ENCODE assay signal across 8 cellular contexts in genomic region chr2:237696471-237696870, GRCh38.
DNase-seq lines count a peak whose midpoint lies in the region; ATAC-seq and TF ChIP-seq lines count a peak whose summit lies in the region.

No MANE protein-coding gene starts in this region.

- no peak overlapping the region for H2AFZ ChIP-seq in Karpas-422 (ENCODE audit: low read length)

- no peaks in the 10 kb centered on the region for H3K9me3 ChIP-seq in CD4-positive, alpha-beta memory T cell (ENCODE audit: control insufficient read depth in 1 of 2, low read length in 2 of 2)
- H3K9me3 ChIP-seq in mucosa of rectum (ENCODE audit: control insufficient read depth in 2 of 2, low read length in 2 of 2) (no peaks in the 10 kb centered on the region), Karpas-422 (ENCODE audit: low read length) (no peaks in the 10 kb centered on the region)

- peaks cover 61 to 86% (median 74%) of the 10 kb centered on the region in 4 donors for H3K4me1 Mint-ChIP-seq in CD4-positive, alpha-beta memory T cell
- H3K4me1 Mint-ChIP-seq in activated CD4-positive, alpha-beta memory T cell treated with anti-CD3 and anti-CD28 coated beads for 36 hours (ENCODE audit: low read depth): peaks cover 68% of the 10 kb centered on the region
- peaks cover 63% of the 10 kb centered on the region for H3K4me1 Mint-ChIP-seq in endothelial cell (ENCODE audit: unreplicated experiment)

- no peak for TF ChIP-seq CTCF in endothelial cell (IDR thresholded peaks at IDR 0.05; ENCODE audit: unreplicated experiment)

- no peaks in the 10 kb centered on the region for H3K27me3 ChIP-seq in CD4-positive, alpha-beta memory T cell (ENCODE audit: insufficient read depth, low read length)
- H3K27me3 ChIP-seq in mucosa of rectum (ENCODE audit: control insufficient read depth in 2 of 2, insufficient read depth in 2 of 2, low read length in 2 of 2) (no peaks in the 10 kb centered on the region), Karpas-422 (ENCODE audit: low read length) (no peaks in the 10 kb centered on the region; the same call in 1 of the 2 replicates)

- DNase-seq in CD4-positive, alpha-beta memory T cell: peak; percentile 23 to 66 (median 29)
- DNase-seq in activated CD4-positive, alpha-beta memory T cell treated with anti-CD3 and anti-CD28 coated beads for 36 hours: peak; percentile 79
- no peak for DNase-seq in Karpas-422
- DNase-seq in effector CD8-positive, alpha-beta T cell (lab: John Stamatoyannopoulos, UW): no peak
- no peak for DNase-seq in endothelial cell (ENCODE audit: low spot score)

- H3K4me2 ChIP-seq in Karpas-422 (ENCODE audit: low read depth, low read length, poor library complexity, severe bottlenecking): no peak overlapping the region

- H3K27me3 Mint-ChIP-seq in CD4-positive, alpha-beta memory T cell: no peaks in the 10 kb centered on the region
- no peaks in the 10 kb centered on the region for H3K27me3 Mint-ChIP-seq in activated CD4-positive, alpha-beta memory T cell treated with anti-CD3 and anti-CD28 coated beads for 36 hours
- peaks cover 9% of the 10 kb centered on the region for H3K27me3 Mint-ChIP-seq in endothelial cell (ENCODE audit: unreplicated experiment)

- 0 out of 2 replicates have a peak, but pooled peaks cover 12% of the 10 kb centered on the region for H3K79me2 ChIP-seq in Karpas-422 (ENCODE audit: low read length)

- peak overlapping the region; percentile 96 for H3K27ac ChIP-seq in CD4-positive, alpha-beta memory T cell (ENCODE audit: low read depth, low read length)
- H3K27ac ChIP-seq in mucosa of rectum (ENCODE audit: low read depth in 2 of 2, low read length in 2 of 2): peak overlapping the region; percentile 26 to 95
- no peak overlapping the region for H3K27ac ChIP-seq in Karpas-422 (ENCODE audit: low read length)

- peaks cover 82% of the 10 kb centered on the region for H4K20me1 ChIP-seq in Karpas-422 (ENCODE audit: insufficient read depth, low read depth, low read length)

- CTCF ChIA-PET in CD4-positive, alpha-beta memory T cell (lab: Charles Lee; ENCODE audit: partially characterized antibody): interaction anchor here (1.0 to 15.7 kb wide), 7 partner anchors 9 to 48 kb away, joined by 3 to 376 read pairs (median 15); no protein-coding TSS in a partner anchor
- CTCF ChIA-PET in activated CD4-positive, alpha-beta memory T cell treated with anti-CD3 and anti-CD28 coated beads for 36 hours (lab: Charles Lee): interaction anchor here (0.6 to 3.0 kb wide), 6 partner anchors 11 to 50 kb away, joined by 3 to 37 read pairs (median 10); no protein-coding TSS in a partner anchor

- H3K4me3 Mint-ChIP-seq in CD4-positive, alpha-beta memory T cell: peak overlapping the region; percentile 72 to 96 (median 92)
- peak overlapping the region; percentile 98 for H3K4me3 Mint-ChIP-seq in activated CD4-positive, alpha-beta memory T cell treated with anti-CD3 and anti-CD28 coated beads for 36 hours
- H3K4me3 Mint-ChIP-seq in endothelial cell (ENCODE audit: unreplicated experiment): no peak overlapping the region

- H3K27ac Mint-ChIP-seq in CD4-positive, alpha-beta memory T cell: peak overlapping the region; percentile 93 to 97 (median 96)
- H3K27ac Mint-ChIP-seq in activated CD4-positive, alpha-beta memory T cell treated with anti-CD3 and anti-CD28 coated beads for 36 hours: peak overlapping the region; percentile 99
- H3K27ac Mint-ChIP-seq in endothelial cell (ENCODE audit: unreplicated experiment): no peak overlapping the region

- peaks cover 77% of the 10 kb centered on the region for H3K4me1 ChIP-seq in CD4-positive, alpha-beta memory T cell (ENCODE audit: insufficient read depth, low read length)
- peaks cover 59 to 70% of the 10 kb centered on the region in 2 donors for H3K4me1 ChIP-seq in mucosa of rectum (ENCODE audit: control insufficient read depth in 2 of 2, insufficient read depth in 2 of 2, low read length in 2 of 2)
- H3K4me1 ChIP-seq in Karpas-422 (ENCODE audit: low read length): peaks cover 32% of the 10 kb centered on the region

- POLR2A ChIA-PET in CD4-positive, alpha-beta memory T cell (lab: Charles Lee; ENCODE audit: partially characterized antibody): interaction anchor here (0.7 to 15.1 kb wide), 9 partner anchors 5 to 543 kb away, joined by 3 to 607 read pairs (median 8); no protein-coding TSS in a partner anchor
- POLR2A ChIA-PET in activated CD4-positive, alpha-beta memory T cell treated with anti-CD3 and anti-CD28 coated beads for 36 hours (lab: Charles Lee): interaction anchor here (1.0 to 3.7 kb wide), 8 partner anchors 9 to 50 kb away, joined by 3 to 28 read pairs (median 4); no protein-coding TSS in a partner anchor

- H3K9ac ChIP-seq in mucosa of rectum (ENCODE audit: low read depth in 1 of 2, low read length in 2 of 2) (no peak overlapping the region), Karpas-422 (ENCODE audit: low read length) (no peak overlapping the region)

- H3K9me3 Mint-ChIP-seq in CD4-positive, alpha-beta memory T cell: peaks cover 0 to 2% (median 0%) of the 10 kb centered on the region in 8 donors
- no peaks in the 10 kb centered on the region for H3K9me3 Mint-ChIP-seq in activated CD4-positive, alpha-beta memory T cell treated with anti-CD3 and anti-CD28 coated beads for 36 hours
- no peaks in the 10 kb centered on the region for H3K9me3 Mint-ChIP-seq in endothelial cell (ENCODE audit: unreplicated experiment)

- peaks cover 0 to 21% of the 10 kb centered on the region in 2 donors for H3K36me3 Mint-ChIP-seq in CD4-positive, alpha-beta memory T cell
- H3K36me3 Mint-ChIP-seq in activated CD4-positive, alpha-beta memory T cell treated with anti-CD3 and anti-CD28 coated beads for 36 hours: peaks cover 25% of the 10 kb centered on the region
- H3K36me3 Mint-ChIP-seq in endothelial cell (ENCODE audit: low read depth, unreplicated experiment): peaks cover 5% of the 10 kb centered on the region

- intact Hi-C loops in CD4-positive, alpha-beta memory T cell (cut with micrococcal nuclease): loop anchor here (5.0 kb wide), 1 partner anchor 36 kb away; no protein-coding TSS in a partner anchor
- intact Hi-C loops in activated CD4-positive, alpha-beta memory T cell treated with anti-CD3 and anti-CD28 coated beads for 36 hours (cut with micrococcal nuclease): loop anchor here (1.0 to 10.0 kb wide), 5 partner anchors 35 to 542 kb away; no protein-coding TSS in a partner anchor

- H3K9me2 ChIP-seq in Karpas-422 (replicated peaks; ENCODE audit: insufficient read depth, low read length): no peaks in the 10 kb centered on the region

- peak overlapping the region in 1 of 2 donors; percentile 40 for H3K4me3 ChIP-seq in CD4-positive, alpha-beta memory T cell (ENCODE audit: low read length in 2 of 2)
- H3K4me3 ChIP-seq in mucosa of rectum (ENCODE audit: low read length in 2 of 2) (no peak overlapping the region), Karpas-422 (ENCODE audit: low read length) (no peak overlapping the region)

- H3K36me3 ChIP-seq in CD4-positive, alpha-beta memory T cell (ENCODE audit: insufficient read depth, low read length): no peaks in the 10 kb centered on the region
- H3K36me3 ChIP-seq in mucosa of rectum (ENCODE audit: control insufficient read depth in 2 of 2, insufficient read depth in 2 of 2, low read length in 2 of 2): no peaks in the 10 kb centered on the region
- no peaks in the 10 kb centered on the region for H3K36me3 ChIP-seq in Karpas-422 (ENCODE audit: insufficient read depth, low read length)

- ATAC-seq in GM21737 (IDR thresholded peaks at IDR 0.05; ENCODE audit: unreplicated experiment) (peak; percentile 18), HG03439 (IDR thresholded peaks at IDR 0.05; ENCODE audit: unreplicated experiment) (no peak)

Comparison
In these comparisons a context has a peak if more than half of its experiments do, and no peak if none do; other contexts are left out.
1. DNase-seq: peak in CD4-positive, alpha-beta memory T cell (5 of 5) and activated CD4-positive, alpha-beta memory T cell treated with anti-CD3 and anti-CD28 coated beads for 36 hours (single experiment); none in Karpas-422 (single experiment), effector CD8-positive, alpha-beta T cell (single experiment) and endothelial cell (single experiment).